In the genomic region with DNA sequence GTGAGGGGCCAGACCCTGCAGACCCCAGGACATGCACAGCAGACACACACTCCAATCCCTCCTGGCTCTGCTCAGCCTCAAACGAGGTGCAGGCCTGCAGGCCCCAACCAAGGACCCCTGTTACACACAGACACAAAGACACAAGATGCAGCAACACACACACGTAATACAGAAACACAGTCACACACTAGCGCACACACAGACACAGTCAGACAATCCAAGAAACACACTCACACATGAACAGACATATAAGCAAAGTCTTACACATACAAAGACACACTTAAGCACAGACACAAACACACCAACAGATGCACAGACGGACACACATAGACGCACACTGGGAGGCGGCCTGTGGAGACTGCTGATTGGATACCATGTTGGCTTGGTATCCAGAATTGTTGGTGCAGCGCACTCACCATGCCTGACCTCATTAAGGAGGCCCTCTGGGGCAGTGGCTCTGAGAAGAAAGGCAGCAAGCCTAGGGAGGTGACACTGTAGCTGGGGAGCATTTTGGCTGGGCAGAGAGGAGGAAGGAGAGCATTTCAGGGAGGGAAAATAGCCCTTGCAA, we compare ENCODE assay signal across 1 cellular context.
TF ChIP-seq lines count a peak whose summit lies in the region.

No MANE protein-coding gene starts in this region.

TF ChIP-seq in H1, 55 proteins besides CTCF, POLR2A, EP300 and RAD21:
- no peak for TF ChIP-seq HDAC2 (IDR thresholded peaks at IDR 0.05; ENCODE audit: borderline replicate concordance in 1 of 2, low read depth in 2 of 2, low read length in 2 of 2)
- no peak for TF ChIP-seq KDM4A (IDR thresholded peaks at IDR 0.05; ENCODE audit: low read depth, low read length, severe bottlenecking)
- TF ChIP-seq BACH1 (IDR thresholded peaks at IDR 0.05; ENCODE audit: low read length), result no peak
- no peak for TF ChIP-seq BCL11A (IDR thresholded peaks at IDR 0.05; ENCODE audit: low read depth in 2 of 2, low read length in 2 of 2)
- no peak for TF ChIP-seq SIRT6 (IDR thresholded peaks at IDR 0.05; ENCODE audit: low read length)
- TF ChIP-seq, protein P1, sequence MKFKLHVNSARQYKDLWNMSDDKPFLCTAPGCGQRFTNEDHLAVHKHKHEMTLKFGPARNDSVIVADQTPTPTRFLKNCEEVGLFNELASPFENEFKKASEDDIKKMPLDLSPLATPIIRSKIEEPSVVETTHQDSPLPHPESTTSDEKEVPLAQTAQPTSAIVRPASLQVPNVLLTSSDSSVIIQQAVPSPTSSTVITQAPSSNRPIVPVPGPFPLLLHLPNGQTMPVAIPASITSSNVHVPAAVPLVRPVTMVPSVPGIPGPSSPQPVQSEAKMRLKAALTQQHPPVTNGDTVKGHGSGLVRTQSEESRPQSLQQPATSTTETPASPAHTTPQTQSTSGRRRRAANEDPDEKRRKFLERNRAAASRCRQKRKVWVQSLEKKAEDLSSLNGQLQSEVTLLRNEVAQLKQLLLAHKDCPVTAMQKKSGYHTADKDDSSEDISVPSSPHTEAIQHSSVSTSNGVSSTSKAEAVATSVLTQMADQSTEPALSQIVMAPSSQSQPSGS (IDR thresholded peaks at IDR 0.05; ENCODE audit: low read length), result no peak
- TF ChIP-seq SIX5 (IDR thresholded peaks at IDR 0.05; ENCODE audit: low read depth, low read length), result no peak
- no peak for TF ChIP-seq JUN (IDR thresholded peaks at IDR 0.05; ENCODE audit: low read depth, low read length)
- TF ChIP-seq CHD1 (IDR thresholded peaks at IDR 0.05; ENCODE audit: low read depth, low read length), result no peak
- TF ChIP-seq PHF8 (conservative IDR thresholded peaks at IDR 0.05; ENCODE audit: low read depth, low read length), result no peak
- no peak for TF ChIP-seq SRF (IDR thresholded peaks at IDR 0.05; ENCODE audit: low read depth, low read length)
- TF ChIP-seq NANOG (IDR thresholded peaks at IDR 0.05; ENCODE audit: insufficient read depth, low read depth, low read length, poor library complexity, severe bottlenecking), result no peak
- TF ChIP-seq, protein P2, sequence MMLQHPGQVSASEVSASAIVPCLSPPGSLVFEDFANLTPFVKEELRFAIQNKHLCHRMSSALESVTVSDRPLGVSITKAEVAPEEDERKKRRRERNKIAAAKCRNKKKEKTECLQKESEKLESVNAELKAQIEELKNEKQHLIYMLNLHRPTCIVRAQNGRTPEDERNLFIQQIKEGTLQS (IDR thresholded peaks at IDR 0.05; ENCODE audit: insufficient read depth, low read depth, low read length), result no peak
